In genomic region chr17:2197271-2197670, GRCh38 we compare ENCODE assay signal across 31 cellular contexts.
DNase-seq lines count a peak whose midpoint lies in the region; ATAC-seq, FAIRE-seq and TF ChIP-seq lines count a peak whose summit lies in the region.
"Had no signal": no experiment of that assay in that cellular context is flagged by ENCODE, and none has a peak within 500 bp of the region (broad histone marks: within the 10 kb centered on the region; RNA-seq: fewer than 3 reads in every experiment).

No MANE protein-coding gene starts in this region.

- peak overlapping the region; percentile 63 for H3K27ac Mint-ChIP-seq in activated T-cell treated with anti-CD3 and anti-CD28 coated beads, Interleukin-2, amount 50 U/mL, for 72 hours
- H3K27ac Mint-ChIP-seq: CD14-positive monocyte; CD8-positive, alpha-beta memory T cell had no signal

- ATAC-seq in activated T-cell treated with anti-CD3 and anti-CD28 coated beads, Interleukin-2, amount 50 U/mL, for 72 hours (replicated peaks in 1 of 2) = no peak
- ATAC-seq in activated T-cell treated with anti-CD3 and anti-CD28 coated beads, Interleukin-2, amount 50 U/mL, for 4 hours = no peak
- no peak for ATAC-seq in HG03342 (IDR thresholded peaks at IDR 0.05; ENCODE audit: unreplicated experiment)
- ATAC-seq: GM12878, HCT116 had no signal

- TF ChIP-seq CTCF in fibroblast of villous mesenchyme (IDR thresholded peaks at IDR 0.05; ENCODE audit: insufficient read depth, low read depth, low read length) = no peak

- H3K27me3 Mint-ChIP-seq in activated T-cell treated with anti-CD3 and anti-CD28 coated beads, Interleukin-2, amount 50 U/mL, for 72 hours (ENCODE audit: low read depth) = no peaks in the 10 kb centered on the region
- H3K27me3 Mint-ChIP-seq in activated T-cell treated with anti-CD3 and anti-CD28 coated beads, Interleukin-2, amount 50 U/mL, for 4 hours (ENCODE audit: low read depth) = no peaks in the 10 kb centered on the region
- H3K27me3 Mint-ChIP-seq: CD8-positive, alpha-beta memory T cell; IgD-negative memory B cell had no signal

- no peak for TF ChIP-seq POLR2A in H54 (IDR thresholded peaks at IDR 0.05; ENCODE audit: low read depth, low read length)

- no peaks in the 10 kb centered on the region for H3K9me3 Mint-ChIP-seq in activated T-cell treated with anti-CD3 and anti-CD28 coated beads, Interleukin-2, amount 50 U/mL, for 72 hours
- H3K9me3 Mint-ChIP-seq in activated T-cell treated with anti-CD3 and anti-CD28 coated beads, Interleukin-2, amount 50 U/mL, for 4 hours = no peaks in the 10 kb centered on the region
- H3K9me3 Mint-ChIP-seq: CD14-positive monocyte; CD8-positive, alpha-beta memory T cell; IgD-negative memory B cell had no signal

- peaks cover 9 to 15% of the 10 kb centered on the region in 2 donors for H3K36me3 Mint-ChIP-seq in activated T-cell treated with anti-CD3 and anti-CD28 coated beads, Interleukin-2, amount 50 U/mL, for 72 hours (ENCODE audit: insufficient read depth in 2 of 2)
- H3K36me3 Mint-ChIP-seq in activated T-cell treated with anti-CD3 and anti-CD28 coated beads, Interleukin-2, amount 50 U/mL, for 4 hours (ENCODE audit: insufficient read depth) = peaks cover 17% of the 10 kb centered on the region

- no peak for DNase-seq in activated T-cell treated with anti-CD3 and anti-CD28 coated beads, Interleukin-2, amount 50 U/mL, for 72 hours
- no peak for DNase-seq in activated T-cell treated with anti-CD3 and anti-CD28 coated beads, Interleukin-2, amount 50 U/mL, for 4 hours
- DNase-seq in fibroblast of villous mesenchyme (ENCODE audit: low read depth) (peak; percentile 50), renal cortical epithelial cell (ENCODE audit: low read depth) (peak; percentile 43), NAMALWA (ENCODE audit: low spot score) (no peak), H54 (ENCODE audit: insufficient read length, low spot score) (no peak)
- DNase-seq in stimulated activated CD4-positive, alpha-beta T cell treated with anti-CD3 and anti-CD28 coated beads, Interleukin-4, amount 100 ng/mL, for 24 hours = no peak
- DNase-seq: 8988T; ACHN; BE2C; CD8-positive, alpha-beta memory T cell; DMS 273 treated with DMSO at 0.1 percent for 48 hours; DMS79; EL; GDM1; Karpas-422; NCI-H1105; NCI-H1436 treated with DMSO at 0.1 percent for 48 hours; NCI-H2029 treated with DMSO at 0.1 percent for 48 hours; NCI-H226; NCI-H510A; NCI-H69; Right ventricle myocardium superior; RPMI8226 had no signal

- no peak overlapping the region for H3K4me3 ChIP-seq in fibroblast of villous mesenchyme (ENCODE audit: low read depth, low read length)
- H3K4me3 ChIP-seq: GM12878, SJSA1 had no signal

- H3K4me1 Mint-ChIP-seq in activated T-cell treated with anti-CD3 and anti-CD28 coated beads, Interleukin-2, amount 50 U/mL, for 72 hours (ENCODE audit: low read depth) = peaks cover 66% of the 10 kb centered on the region
- H3K4me1 Mint-ChIP-seq in activated T-cell treated with anti-CD3 and anti-CD28 coated beads, Interleukin-2, amount 50 U/mL, for 4 hours (ENCODE audit: low read depth) = peaks cover 45% of the 10 kb centered on the region

- no peak overlapping the region for H3K4me3 Mint-ChIP-seq in activated T-cell treated with anti-CD3 and anti-CD28 coated beads, Interleukin-2, amount 50 U/mL, for 72 hours
- H3K4me3 Mint-ChIP-seq in activated T-cell treated with anti-CD3 and anti-CD28 coated beads, Interleukin-2, amount 50 U/mL, for 4 hours = no peak overlapping the region
- H3K4me3 Mint-ChIP-seq: CD14-positive monocyte; CD8-positive, alpha-beta memory T cell; IgD-negative memory B cell had no signal

- no peak for FAIRE-seq in H54 (lab: Jason Lieb, UNC)
- FAIRE-seq: GM12878, H1 had no signal

Comparison
In these comparisons a context has a peak if more than half of its experiments do, and no peak if none do; other contexts are left out.
1. DNase-seq: peak in fibroblast of villous mesenchyme (single experiment) and renal cortical epithelial cell (single experiment); none in activated T-cell treated with anti-CD3 and anti-CD28 coated beads, Interleukin-2, amount 50 U/mL, for 72 hours (0 of 2), activated T-cell treated with anti-CD3 and anti-CD28 coated beads, Interleukin-2, amount 50 U/mL, for 4 hours (single experiment), stimulated activated CD4-positive, alpha-beta T cell treated with anti-CD3 and anti-CD28 coated beads, Interleukin-4, amount 100 ng/mL, for 24 hours (single experiment), NAMALWA (single experiment) and H54 (single experiment).